In genomic region chr15:64443747-64444621, GRCh38 we compare ENCODE assay signal across 1 cellular context.
TF ChIP-seq lines count a peak whose summit lies in the region.

No MANE protein-coding gene starts in this region.

TF ChIP-seq in K562, 482 proteins besides CTCF, POLR2A, EP300 and RAD21 (continued from another document):
- TF ChIP-seq MNT (conservative IDR thresholded peaks at IDR 0.05) = no peak
- no peak for TF ChIP-seq ZNF695 (CRISPR knock-in tag; IDR thresholded peaks at IDR 0.05)
- TF ChIP-seq DMBX1 (CRISPR knock-in tag; IDR thresholded peaks at IDR 0.05; ENCODE audit: borderline replicate concordance) = no peak
- TF ChIP-seq RBM25 (IDR thresholded peaks at IDR 0.05; ENCODE audit: low read depth, low read length, severe bottlenecking) = no peak
- no peak for TF ChIP-seq ETS2 (tag; IDR thresholded peaks at IDR 0.05; ENCODE audit: borderline replicate concordance, poor library complexity, severe bottlenecking)
- TF ChIP-seq, protein P1, sequence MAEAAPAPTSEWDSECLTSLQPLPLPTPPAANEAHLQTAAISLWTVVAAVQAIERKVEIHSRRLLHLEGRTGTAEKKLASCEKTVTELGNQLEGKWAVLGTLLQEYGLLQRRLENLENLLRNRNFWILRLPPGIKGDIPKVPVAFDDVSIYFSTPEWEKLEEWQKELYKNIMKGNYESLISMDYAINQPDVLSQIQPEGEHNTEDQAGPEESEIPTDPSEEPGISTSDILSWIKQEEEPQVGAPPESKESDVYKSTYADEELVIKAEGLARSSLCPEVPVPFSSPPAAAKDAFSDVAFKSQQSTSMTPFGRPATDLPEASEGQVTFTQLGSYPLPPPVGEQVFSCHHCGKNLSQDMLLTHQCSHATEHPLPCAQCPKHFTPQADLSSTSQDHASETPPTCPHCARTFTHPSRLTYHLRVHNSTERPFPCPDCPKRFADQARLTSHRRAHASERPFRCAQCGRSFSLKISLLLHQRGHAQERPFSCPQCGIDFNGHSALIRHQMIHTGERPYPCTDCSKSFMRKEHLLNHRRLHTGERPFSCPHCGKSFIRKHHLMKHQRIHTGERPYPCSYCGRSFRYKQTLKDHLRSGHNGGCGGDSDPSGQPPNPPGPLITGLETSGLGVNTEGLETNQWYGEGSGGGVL (CRISPR knock-in tag; IDR thresholded peaks at IDR 0.05) = no peak
- no peak for TF ChIP-seq RFX7 (CRISPR knock-in tag; IDR thresholded peaks at IDR 0.05)
- no peak for TF ChIP-seq ZNF717 (CRISPR knock-in tag; IDR thresholded peaks at IDR 0.05)
- TF ChIP-seq SRSF9 (IDR thresholded peaks at IDR 0.05; ENCODE audit: borderline replicate concordance, low read depth, low read length) = no peak
- no peak for TF ChIP-seq BACH1 (tag; IDR thresholded peaks at IDR 0.05)
- TF ChIP-seq, protein P2, sequence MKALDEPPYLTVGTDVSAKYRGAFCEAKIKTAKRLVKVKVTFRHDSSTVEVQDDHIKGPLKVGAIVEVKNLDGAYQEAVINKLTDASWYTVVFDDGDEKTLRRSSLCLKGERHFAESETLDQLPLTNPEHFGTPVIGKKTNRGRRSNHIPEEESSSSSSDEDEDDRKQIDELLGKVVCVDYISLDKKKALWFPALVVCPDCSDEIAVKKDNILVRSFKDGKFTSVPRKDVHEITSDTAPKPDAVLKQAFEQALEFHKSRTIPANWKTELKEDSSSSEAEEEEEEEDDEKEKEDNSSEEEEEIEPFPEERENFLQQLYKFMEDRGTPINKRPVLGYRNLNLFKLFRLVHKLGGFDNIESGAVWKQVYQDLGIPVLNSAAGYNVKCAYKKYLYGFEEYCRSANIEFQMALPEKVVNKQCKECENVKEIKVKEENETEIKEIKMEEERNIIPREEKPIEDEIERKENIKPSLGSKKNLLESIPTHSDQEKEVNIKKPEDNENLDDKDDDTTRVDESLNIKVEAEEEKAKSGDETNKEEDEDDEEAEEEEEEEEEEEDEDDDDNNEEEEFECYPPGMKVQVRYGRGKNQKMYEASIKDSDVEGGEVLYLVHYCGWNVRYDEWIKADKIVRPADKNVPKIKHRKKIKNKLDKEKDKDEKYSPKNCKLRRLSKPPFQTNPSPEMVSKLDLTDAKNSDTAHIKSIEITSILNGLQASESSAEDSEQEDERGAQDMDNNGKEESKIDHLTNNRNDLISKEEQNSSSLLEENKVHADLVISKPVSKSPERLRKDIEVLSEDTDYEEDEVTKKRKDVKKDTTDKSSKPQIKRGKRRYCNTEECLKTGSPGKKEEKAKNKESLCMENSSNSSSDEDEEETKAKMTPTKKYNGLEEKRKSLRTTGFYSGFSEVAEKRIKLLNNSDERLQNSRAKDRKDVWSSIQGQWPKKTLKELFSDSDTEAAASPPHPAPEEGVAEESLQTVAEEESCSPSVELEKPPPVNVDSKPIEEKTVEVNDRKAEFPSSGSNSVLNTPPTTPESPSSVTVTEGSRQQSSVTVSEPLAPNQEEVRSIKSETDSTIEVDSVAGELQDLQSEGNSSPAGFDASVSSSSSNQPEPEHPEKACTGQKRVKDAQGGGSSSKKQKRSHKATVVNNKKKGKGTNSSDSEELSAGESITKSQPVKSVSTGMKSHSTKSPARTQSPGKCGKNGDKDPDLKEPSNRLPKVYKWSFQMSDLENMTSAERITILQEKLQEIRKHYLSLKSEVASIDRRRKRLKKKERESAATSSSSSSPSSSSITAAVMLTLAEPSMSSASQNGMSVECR (CRISPR knock-in tag; IDR thresholded peaks at IDR 0.05) = no peak
- TF ChIP-seq ZNF217 (CRISPR knock-in tag; IDR thresholded peaks at IDR 0.05) = no peak
- TF ChIP-seq EHMT2 (IDR thresholded peaks at IDR 0.05) = no peak
- no peak for TF ChIP-seq ZBTB33 (CRISPR knock-in tag; IDR thresholded peaks at IDR 0.05)
- no peak for TF ChIP-seq UBTF (IDR thresholded peaks at IDR 0.05; ENCODE audit: borderline replicate concordance in 1 of 2, low read depth in 2 of 2, low read length in 2 of 2)
- TF ChIP-seq SP2 (IDR thresholded peaks at IDR 0.05; ENCODE audit: extremely low read depth, low read depth, low read length, poor library complexity, severe bottlenecking) = no peak
- TF ChIP-seq TRIM28 (IDR thresholded peaks at IDR 0.05) = no peak
- no peak for TF ChIP-seq ZNF444 (CRISPR knock-in tag; IDR thresholded peaks at IDR 0.05)
- no peak for TF ChIP-seq NELFE (IDR thresholded peaks at IDR 0.05; ENCODE audit: insufficient read depth, insufficient read length)
- no peak for TF ChIP-seq EZH2 (IDR thresholded peaks at IDR 0.05; ENCODE audit: borderline replicate concordance, low read depth, low read length)
- no peak for TF ChIP-seq ZFX (CRISPR knock-in tag; IDR thresholded peaks at IDR 0.05)
- no peak for TF ChIP-seq ETV1 (tag; conservative IDR thresholded peaks at IDR 0.05; ENCODE audit: low read depth)
- no peak for TF ChIP-seq NFYB (IDR thresholded peaks at IDR 0.05; ENCODE audit: extremely low read depth, insufficient read length)
- TF ChIP-seq POLR3G (IDR thresholded peaks at IDR 0.05; ENCODE audit: extremely low read depth, insufficient read length, insufficient replicate concordance) = no peak
- no peak for TF ChIP-seq HMG20A (CRISPR knock-in tag; conservative IDR thresholded peaks at IDR 0.05)
- no peak for TF ChIP-seq POLR2B (IDR thresholded peaks at IDR 0.05; ENCODE audit: low read depth, partially characterized antibody)
- no peak for TF ChIP-seq ILF3 (IDR thresholded peaks at IDR 0.05; ENCODE audit: borderline replicate concordance)
- TF ChIP-seq, protein P3, sequence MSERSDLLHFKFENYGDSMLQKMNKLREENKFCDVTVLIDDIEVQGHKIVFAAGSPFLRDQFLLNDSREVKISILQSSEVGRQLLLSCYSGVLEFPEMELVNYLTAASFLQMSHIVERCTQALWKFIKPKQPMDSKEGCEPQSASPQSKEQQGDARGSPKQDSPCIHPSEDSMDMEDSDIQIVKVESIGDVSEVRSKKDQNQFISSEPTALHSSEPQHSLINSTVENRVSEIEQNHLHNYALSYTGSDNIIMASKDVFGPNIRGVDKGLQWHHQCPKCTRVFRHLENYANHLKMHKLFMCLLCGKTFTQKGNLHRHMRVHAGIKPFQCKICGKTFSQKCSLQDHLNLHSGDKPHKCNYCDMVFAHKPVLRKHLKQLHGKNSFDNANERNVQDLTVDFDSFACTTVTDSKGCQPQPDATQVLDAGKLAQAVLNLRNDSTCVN (CRISPR knock-in tag; IDR thresholded peaks at IDR 0.05) = no peak
- no peak for TF ChIP-seq CAMTA2 (CRISPR knock-in tag; conservative IDR thresholded peaks at IDR 0.05)
- no peak for TF ChIP-seq PBX2 (CRISPR knock-in tag; IDR thresholded peaks at IDR 0.05; ENCODE audit: low read depth)
- 0 out of 2 replicates have a peak, but pooled peaks have one; percentile 31 for TF ChIP-seq PBX2 (tag; conservative IDR thresholded peaks at IDR 0.05; ENCODE audit: low read depth)
- TF ChIP-seq ZNF140 (CRISPR knock-in tag; IDR thresholded peaks at IDR 0.05) = no peak
- no peak for TF ChIP-seq ZNF583 (CRISPR knock-in tag; IDR thresholded peaks at IDR 0.05)
- TF ChIP-seq HNRNPL (IDR thresholded peaks at IDR 0.05; ENCODE audit: low read depth, low read length) = no peak
- peak; percentile 32; the same call in 1 of the 2 replicates for TF ChIP-seq CBFA2T3 (IDR thresholded peaks at IDR 0.05)
- TF ChIP-seq ILK (tag; IDR thresholded peaks at IDR 0.05; ENCODE audit: borderline replicate concordance, low read depth) = no peak
- TF ChIP-seq SP1 (CRISPR knock-in tag; IDR thresholded peaks at IDR 0.05) = no peak
- TF ChIP-seq POLR3A (IDR thresholded peaks at IDR 0.05; ENCODE audit: borderline replicate concordance, extremely low read depth, insufficient read depth, insufficient read length) = no peak
- TF ChIP-seq TCF3 (CRISPR knock-in tag; IDR thresholded peaks at IDR 0.05) = peak; percentile 33; the same call in 1 of the 2 replicates
- TF ChIP-seq PHF20 (IDR thresholded peaks at IDR 0.05; ENCODE audit: partially characterized antibody) = no peak
- no peak for TF ChIP-seq IRF2 (CRISPR knock-in tag; IDR thresholded peaks at IDR 0.05)
- peak; percentile 71; the same call in 1 of the 2 replicates for TF ChIP-seq SMARCC2 (IDR thresholded peaks at IDR 0.05; ENCODE audit: low read depth)
- no peak for TF ChIP-seq ETV6 (IDR thresholded peaks at IDR 0.05; ENCODE audit: borderline replicate concordance in 1 of 2, low read depth in 2 of 2, low read length in 1 of 2)
- TF ChIP-seq ETV6 (CRISPR knock-in tag; IDR thresholded peaks at IDR 0.05; ENCODE audit: borderline replicate concordance) = no peak
- no peak for TF ChIP-seq ZNF76 (CRISPR knock-in tag; IDR thresholded peaks at IDR 0.05; ENCODE audit: borderline replicate concordance)
- no peak for TF ChIP-seq KHSRP (IDR thresholded peaks at IDR 0.05)
- TF ChIP-seq SMAD3 (CRISPR knock-in tag; conservative IDR thresholded peaks at IDR 0.05) = no peak
- TF ChIP-seq GABPB2 (CRISPR knock-in tag; conservative IDR thresholded peaks at IDR 0.05) = no peak
- no peak for TF ChIP-seq SIX5 (IDR thresholded peaks at IDR 0.05; ENCODE audit: borderline replicate concordance in 1 of 2, insufficient read depth in 1 of 2, low read depth in 1 of 2, low read length in 2 of 2)
- TF ChIP-seq ZBTB8A (IDR thresholded peaks at IDR 0.05; ENCODE audit: partially characterized antibody) = no peak
- TF ChIP-seq KAT2B (IDR thresholded peaks at IDR 0.05; ENCODE audit: low read depth, low read length) = no peak
- TF ChIP-seq ZNF224 (CRISPR knock-in tag; IDR thresholded peaks at IDR 0.05) = no peak
- no peak for TF ChIP-seq SNIP1 (IDR thresholded peaks at IDR 0.05; ENCODE audit: low read depth)
- no peak for TF ChIP-seq MTA2 (IDR thresholded peaks at IDR 0.05; ENCODE audit: low read depth)
- TF ChIP-seq BCOR (IDR thresholded peaks at IDR 0.05) = no peak
- no peak for TF ChIP-seq ZFP1 (CRISPR knock-in tag; IDR thresholded peaks at IDR 0.05)
- TF ChIP-seq GABPB1 (CRISPR knock-in tag; IDR thresholded peaks at IDR 0.05) = no peak
- TF ChIP-seq RBM14 (IDR thresholded peaks at IDR 0.05; ENCODE audit: borderline replicate concordance, insufficient read depth, low read depth, low read length) = no peak
- no peak for TF ChIP-seq ZNF347 (CRISPR knock-in tag; IDR thresholded peaks at IDR 0.05; ENCODE audit: low read depth)
- no peak for TF ChIP-seq CBX8 (IDR thresholded peaks at IDR 0.05; ENCODE audit: borderline replicate concordance, extremely low read depth, low read depth, low read length, poor library complexity, severe bottlenecking)
